1 cellular context compared by ENCODE assay signal in genomic region chr9:136828474-136829140, GRCh38.
A peak's percentile ranks its signal among the peaks of the same experiment; 100 is the strongest.
TF ChIP-seq lines count a peak whose summit lies in the region.

No MANE protein-coding gene starts in this region.

TF ChIP-seq in GM12878, 131 proteins besides CTCF, POLR2A, EP300 and RAD21:
- TF ChIP-seq NR2C2 (IDR thresholded peaks at IDR 0.05; ENCODE audit: borderline replicate concordance, control insufficient read depth, insufficient read length, low read depth) (no peak), BCL3 (IDR thresholded peaks at IDR 0.05; ENCODE audit: borderline replicate concordance, insufficient read depth, low read depth, low read length, poor library complexity, severe bottlenecking) (peak; percentile 31)
